In genomic region chr5:33608476-33609026, GRCh38 we compare ENCODE assay signal across 1 cellular context.
TF ChIP-seq lines count a peak whose summit lies in the region.

No MANE protein-coding gene starts in this region.

TF ChIP-seq in H1, 55 proteins besides CTCF, POLR2A, EP300 and RAD21:
- TF ChIP-seq TAF1 (IDR thresholded peaks at IDR 0.05; ENCODE audit: low read depth, low read length) (no peak), POLR2AphosphoS5 (IDR thresholded peaks at IDR 0.05; ENCODE audit: low read depth, low read length) (no peak), SP2 (IDR thresholded peaks at IDR 0.05; ENCODE audit: low read length) (no peak), EZH2 (IDR thresholded peaks at IDR 0.05; ENCODE audit: low read depth, low read length, severe bottlenecking) (no peak), RBBP5 (IDR thresholded peaks at IDR 0.05; ENCODE audit: borderline replicate concordance, low read depth, low read length) (no peak)
- TF ChIP-seq, protein P1, sequence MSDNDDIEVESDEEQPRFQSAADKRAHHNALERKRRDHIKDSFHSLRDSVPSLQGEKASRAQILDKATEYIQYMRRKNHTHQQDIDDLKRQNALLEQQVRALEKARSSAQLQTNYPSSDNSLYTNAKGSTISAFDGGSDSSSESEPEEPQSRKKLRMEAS (IDR thresholded peaks at IDR 0.05), result 0 out of 2 replicates have a peak, but pooled peaks have one; percentile 28
